Comparison of ENCODE assay signal across 19 cellular contexts in genomic region chr6:33705268-33705885, GRCh38. TPM values are rescaled to one million over a fixed set of nuclear protein-coding genes. Genes with fewer than 3 reads are reported as not detected.
"Had no signal": no experiment of that assay in that cellular context is flagged by ENCODE, and none has a peak within 500 bp of the region (broad histone marks: within the 10 kb centered on the region; RNA-seq: fewer than 3 reads in every experiment).

No MANE protein-coding gene starts in this region.

- H3K4me3 ChIP-seq: lung, pancreas, sigmoid colon, spleen, stomach, testis had no signal

- H3K27me3 ChIP-seq: foreskin keratinocyte, pancreas, sigmoid colon, spleen, stomach, testis had no signal

- H3K9me3 ChIP-seq: pancreas, sigmoid colon, spleen, stomach, testis had no signal

- FAIRE-seq: endothelial cell of umbilical vein, pancreas had no signal

- ATAC-seq: activated CD8-positive, alpha-beta T cell treated with anti-CD3 and anti-CD28 coated beads for 36 hours; activated naive CD4-positive, alpha-beta T cell treated with anti-CD3 and anti-CD28 coated beads, Interleukin-2, amount 50 U/mL, for 72 hours; activated T-cell treated with anti-CD3 and anti-CD28 coated beads, Interleukin-2, amount 50 U/mL, for 72 hours; foreskin keratinocyte; pancreas; WTC11 had no signal

- H3K36me3 ChIP-seq: pancreas had no signal

- H3K27ac ChIP-seq: foreskin keratinocyte, pancreas, sigmoid colon, stomach, testis had no signal

- DNase-seq: activated CD4-positive, alpha-beta T cell treated with anti-CD3 and anti-CD28 coated beads for 48 hours; activated CD8-positive, alpha-beta T cell treated with anti-CD3 and anti-CD28 coated beads for 36 hours; activated gamma-delta T cell; activated T-cell treated with anti-CD3 and anti-CD28 coated beads, Interleukin-2, amount 50 U/mL, for 72 hours; cortex of kidney; effector CD8-positive, alpha-beta T cell; foreskin keratinocyte; glutamatergic neuron; midbrain; pancreas; sigmoid colon; stomach; T-helper 2 cell; testis had no signal

RNA-seq across cellular contexts. Expression of gene IP6K3, which starts 41.3 kb away (rescaled TPM):
- total RNA-seq: activated CD8-positive, alpha-beta T cell treated with anti-CD3 and anti-CD28 coated beads for 36 hours; activated naive CD4-positive, alpha-beta T cell treated with anti-CD3 and anti-CD28 coated beads, Interleukin-2, amount 50 U/mL, for 72 hours; activated T-cell treated with anti-CD3 and anti-CD28 coated beads, Interleukin-2, amount 50 U/mL, for 72 hours; endothelial cell of umbilical vein; foreskin keratinocyte had no signal
- polyA plus RNA-seq: endothelial cell of umbilical vein, foreskin keratinocyte had no signal
